ENCODE assay signal across 26 cellular contexts in the genomic region with DNA sequence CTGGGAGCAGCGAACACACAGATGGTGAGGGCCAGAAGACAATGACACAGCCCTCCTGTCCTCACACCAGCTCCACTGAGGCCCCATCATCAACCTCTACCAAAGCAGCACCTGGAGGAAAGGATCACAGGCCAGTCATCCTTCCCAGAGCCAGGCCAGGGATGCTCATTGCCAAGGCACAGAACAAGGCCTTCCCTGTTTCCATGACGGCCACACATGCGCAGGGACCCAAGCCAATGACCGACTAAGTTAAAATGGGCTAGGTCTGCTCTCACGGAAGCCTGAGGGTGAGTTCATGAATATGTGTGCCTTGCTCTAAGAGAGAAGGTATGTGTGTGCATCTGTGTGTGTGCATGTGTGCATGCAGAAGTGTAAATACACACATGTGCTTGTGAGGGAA. TPM values are rescaled to one million over a fixed set of nuclear protein-coding genes. Genes with fewer than 3 reads are reported as not detected.
DNase-seq lines count a peak whose midpoint lies in the region; ATAC-seq and TF ChIP-seq lines count a peak whose summit lies in the region.
"Had no signal": no experiment of that assay in that cellular context is flagged by ENCODE, and none has a peak within 500 bp of the region (broad histone marks: within the 10 kb centered on the region; RNA-seq: fewer than 3 reads in every experiment).

No MANE protein-coding gene starts in this region.

- H3K36me3 ChIP-seq in esophagus muscularis mucosa = no peaks in the 10 kb centered on the region
- H3K36me3 ChIP-seq: brain microvascular endothelial cell, colonic mucosa, left lung, ovary, sigmoid colon, vagina had no signal

- peaks cover 13 to 44% (median 38%) of the 10 kb centered on the region in 4 donors for H3K4me1 ChIP-seq in esophagus muscularis mucosa
- H3K4me1 ChIP-seq: colonic mucosa, left lung, sigmoid colon, vagina had no signal

- in situ Hi-C loops in G401 (cut with HindIII; ENCODE audit: low sequenced_read_pairs) = no loop called here

- ATAC-seq in sciatic nerve = peak; percentile 12
- ATAC-seq: esophagus mucosa, left lung had no signal

- H3K27ac ChIP-seq in esophagus muscularis mucosa (replicated peaks in 1 of 4) = no peak overlapping the region
- H3K27ac ChIP-seq: brain microvascular endothelial cell, colonic mucosa, left lung, ovary, sigmoid colon, vagina had no signal

- H3K4me3 ChIP-seq in esophagus muscularis mucosa = no peak overlapping the region
- H3K4me3 ChIP-seq: colonic mucosa, left lung, ovary, sigmoid colon, vagina had no signal

- WGBS in esophagus muscularis mucosa = 66% methylated on average over 5 of the region's 5 CpGs

- TF ChIP-seq POLR2A in esophagus muscularis mucosa (IDR thresholded peaks at IDR 0.05; ENCODE audit: low read depth) = no peak

- intact Hi-C loops in esophagus muscularis mucosa (cut with DNase I) = no loop called here
- intact Hi-C loops in sciatic nerve (cut with DNase I) = no loop called here
- intact Hi-C loops in posterior vena cava (cut with DNase I) = no loop called here

- DNase-seq in Ammon's horn (ENCODE audit: low spot score) (peak; percentile 79), G401 (ENCODE audit: low spot score) (peak; percentile 47), esophagus muscularis mucosa (ENCODE audit: extremely low spot score) (peak; percentile 91), sciatic nerve (ENCODE audit: low spot score) (no peak), posterior vena cava (ENCODE audit: low spot score) (no peak), HUDEP-2 (lab: John Stamatoyannopoulos, UW; ENCODE audit: unreplicated experiment in 76 of 76) (no peak)
- no peak for DNase-seq in stimulated activated CD8-positive, alpha-beta memory T cell treated with anti-CD3 and anti-CD28 coated beads, Interleukin-4, amount 100 ng/mL, for 48 hours
- DNase-seq: activated naive CD4-positive, alpha-beta T cell; activated T-cell treated with anti-CD3 and anti-CD28 coated beads, Interleukin-2, amount 50 U/mL, for 48 hours; brain microvascular endothelial cell; CD4-positive, CD25-positive, alpha-beta regulatory T cell; colonic mucosa; foreskin melanocyte; GDM1; HFFc6; KG1; left lung; MM.1S; NCI-H1436; NCI-H2171 treated with DMSO at 0.1 percent for 48 hours; ovary; sigmoid colon; stimulated activated CD4-positive, alpha-beta T cell treated with anti-CD3 and anti-CD28 coated beads, Interleukin-15, amount 100 ng/mL, for 24 hours had no signal

- H3K9me3 ChIP-seq in esophagus muscularis mucosa = no peaks in the 10 kb centered on the region
- H3K9me3 ChIP-seq: colonic mucosa, left lung, ovary, sigmoid colon, vagina had no signal

- no peaks in the 10 kb centered on the region for H3K27me3 ChIP-seq in esophagus muscularis mucosa
- H3K27me3 ChIP-seq: brain microvascular endothelial cell, colonic mucosa, left lung, ovary, sigmoid colon, vagina had no signal

- no peak for TF ChIP-seq EP300 in esophagus muscularis mucosa (IDR thresholded peaks at IDR 0.05)

- no peak for TF ChIP-seq CTCF in esophagus muscularis mucosa (IDR thresholded peaks at IDR 0.05)

RNA-seq across cellular contexts. Expression of gene COBL, which starts 39.6 kb away (rescaled TPM):
- not detected in 2 replicates for total RNA-seq in G401 (2014; rRNA removed; shearing (Covaris generic))
- total RNA-seq in esophagus muscularis mucosa (10 to 100 TPM; 29.8 to 51.4 (median 45.9) TPM), sciatic nerve (17.0 TPM), posterior vena cava (under 1 TPM; 0.46 to 0.67 TPM)
- total RNA-seq: HFFc6; T-helper 1 cell treated with Interleukin-12 subunit alpha and Interleukin-12 subunit beta and Interleukin-4 antibody, amounts not matched to agents 30 ng/mL and 1 ng/mL, for 36 hours had no signal

Comparison
In these comparisons a context has a peak if more than half of its experiments do, and no peak if none do; other contexts are left out.
1. DNase-seq: peak in Ammon's horn (single experiment), G401 (single experiment) and esophagus muscularis mucosa (single experiment); none in sciatic nerve (single experiment), posterior vena cava (single experiment), HUDEP-2 (0 of 76) and stimulated activated CD8-positive, alpha-beta memory T cell treated with anti-CD3 and anti-CD28 coated beads, Interleukin-4, amount 100 ng/mL, for 48 hours (single experiment).
2. RNA of gene COBL, which starts 39.6 kb away (total RNA-seq): 29.8 to 51.4 TPM in esophagus muscularis mucosa and 17.0 TPM in sciatic nerve (single experiment); 0.46 to 0.67 TPM in posterior vena cava and not detected in G401; every median in the first group is over 10 times any median in the second.